ENCODE assay signal across 14 cellular contexts in the genomic region with DNA sequence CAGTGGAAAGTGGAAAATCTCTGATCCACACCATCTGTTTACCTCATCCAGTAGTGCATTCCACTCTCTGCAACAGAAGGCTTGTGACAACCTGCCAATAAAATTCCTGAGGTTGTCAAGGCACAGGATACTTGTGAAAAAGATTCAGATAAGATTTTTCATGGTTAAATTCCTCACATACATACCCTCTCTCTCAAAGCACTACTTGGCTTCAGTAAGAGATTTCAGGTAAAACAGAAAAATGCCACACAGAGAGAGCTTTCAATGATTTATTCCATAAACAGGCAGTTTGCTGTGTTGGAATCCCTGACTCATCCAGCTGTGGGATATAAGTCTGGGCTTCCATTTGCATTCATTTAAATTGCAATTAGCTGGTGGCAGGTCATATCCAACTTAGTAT.
DNase-seq lines count a peak whose midpoint lies in the region; ATAC-seq and TF ChIP-seq lines count a peak whose summit lies in the region.
"Had no signal": no experiment of that assay in that cellular context is flagged by ENCODE, and none has a peak within 500 bp of the region (broad histone marks: within the 10 kb centered on the region; RNA-seq: fewer than 3 reads in every experiment).

No MANE protein-coding gene starts in this region.

- peaks cover 6% of the 10 kb centered on the region for H3K9me3 ChIP-seq in mammary epithelial cell (replicated peaks; ENCODE audit: insufficient read depth, low read length)
- H3K9me3 ChIP-seq in left lung, result no peaks in the 10 kb centered on the region
- H3K9me3 ChIP-seq: colonic mucosa, ovary had no signal

- no peaks in the 10 kb centered on the region for H3K79me2 ChIP-seq in mammary epithelial cell (ENCODE audit: insufficient read depth, low read length)

- H3K4me3 ChIP-seq in AG09309 (ENCODE audit: control insufficient read depth, low read depth, low read length) (no peak overlapping the region), mammary epithelial cell (replicated peaks in 1 of 3; ENCODE audit: insufficient read depth in 1 of 3, low read depth in 2 of 3, low read length in 3 of 3) (no peak overlapping the region), left lung (no peak overlapping the region)
- H3K4me3 ChIP-seq: colonic mucosa, ovary had no signal

- H3K27ac ChIP-seq in mammary epithelial cell (ENCODE audit: insufficient read depth, low read depth, low read length) (peak overlapping the region; percentile 74), left lung (no peak overlapping the region)
- H3K27ac ChIP-seq: colonic mucosa, ovary had no signal

- H4K20me1 ChIP-seq in mammary epithelial cell (ENCODE audit: insufficient read depth, low read length), result no peaks in the 10 kb centered on the region

- peak overlapping the region; percentile 15 for H2AFZ ChIP-seq in mammary epithelial cell (ENCODE audit: low read depth, low read length)

- H3K36me3 ChIP-seq in mammary epithelial cell (ENCODE audit: insufficient read depth, low read length) (no peaks in the 10 kb centered on the region), left lung (no peaks in the 10 kb centered on the region)
- H3K36me3 ChIP-seq: colonic mucosa, ovary had no signal

- CTCF ChIA-PET in mammary epithelial cell (lab: Charles Lee; ENCODE audit: low non-redundant PET), result no interaction called here

- H3K27me3 ChIP-seq in mammary epithelial cell (ENCODE audit: insufficient read depth, low read length) (no peaks in the 10 kb centered on the region), left lung (no peaks in the 10 kb centered on the region)
- H3K27me3 ChIP-seq: colonic mucosa, ovary had no signal

- peak; percentile 24 for DNase-seq in AG09309 (ENCODE audit: low read depth)
- peak; percentile 44 for DNase-seq in LHCN-M2 (ENCODE audit: low read depth)
- peak; percentile 70 for DNase-seq in mammary epithelial cell
- DNase-seq in left lung, result no peak
- DNase-seq in activated CD8-positive, alpha-beta memory T cell treated with anti-CD3 and anti-CD28 coated beads, Interleukin-2, amount 50 U/mL, for 48 hours, result no peak
- no peak for DNase-seq in RKO (ENCODE audit: low spot score)
- no peak for DNase-seq in NCI-H1694 (lab: John Stamatoyannopoulos, UW)
- no peak for DNase-seq in activated CD8-positive, alpha-beta memory T cell treated with anti-CD3 and anti-CD28 coated beads for 24 hours
- DNase-seq: activated CD4-positive, alpha-beta T cell treated with anti-CD3 and anti-CD28 coated beads, Interleukin-2, amount 50 U/mL, for 48 hours; activated gamma-delta T cell treated with Interleukin-2 at 50 U/mL for 16 hours; colonic mucosa; Karpas-422; NCI-H2081; ovary had no signal

- peak overlapping the region; percentile 11 for H3K4me2 ChIP-seq in mammary epithelial cell (ENCODE audit: insufficient read depth, low read depth, low read length)

- H3K9ac ChIP-seq in mammary epithelial cell (ENCODE audit: insufficient read depth, low read length), result peak overlapping the region; percentile 35

- dilution Hi-C loops in mammary epithelial cell (cut with HindIII; ENCODE audit: low sequenced_read_pairs), result no loop called here

- TF ChIP-seq CTCF in AG09309 (IDR thresholded peaks at IDR 0.05; ENCODE audit: control insufficient read depth, insufficient read depth, low read depth, low read length, missing control alignments) (no peak), mammary epithelial cell (conservative IDR thresholded peaks at IDR 0.05 in 1 of 2, IDR thresholded peaks at IDR 0.05 in 1 of 2; ENCODE audit: extremely low read depth in 1 of 2, insufficient read depth in 1 of 2, low read depth in 1 of 2, low read length in 2 of 2) (no peak), left lung (IDR thresholded peaks at IDR 0.05) (no peak)

- BruUV-seq in mammary epithelial cell (replicated peaks; lab: Mats Ljungman, UMichigan), result no TSS peak

- in situ Hi-C loops in mammary epithelial cell (cut with MboI; ENCODE audit: low sequenced_read_pairs in 2 of 2), result no loop called here

- H3K4me1 ChIP-seq in mammary epithelial cell (ENCODE audit: insufficient read depth, low read length) (peaks cover 40% of the 10 kb centered on the region), left lung (peaks cover 0 to 5% of the 10 kb centered on the region in 2 donors)
- H3K4me1 ChIP-seq: colonic mucosa had no signal

- peak; percentile 47 for ATAC-seq in left lung

- intact Hi-C loops in mammary epithelial cell (cut with micrococcal nuclease) (loop anchor here (1.0 to 10.0 kb wide), 3 partner anchors 45 to 138 kb away; no protein-coding TSS in a partner anchor), left lung (cut with DNase I) (no loop called here)

Comparison
In these comparisons a context has a peak if more than half of its experiments do, and no peak if none do; other contexts are left out.
1. DNase-seq: peak in AG09309 (single experiment), LHCN-M2 (single experiment) and mammary epithelial cell (single experiment); none in left lung (0 of 2), activated CD8-positive, alpha-beta memory T cell treated with anti-CD3 and anti-CD28 coated beads, Interleukin-2, amount 50 U/mL, for 48 hours (single experiment), RKO (single experiment), NCI-H1694 (single experiment) and activated CD8-positive, alpha-beta memory T cell treated with anti-CD3 and anti-CD28 coated beads for 24 hours (single experiment).